ENCODE assay signal across 8 cellular contexts in genomic region chr4:80335554-80336358, GRCh38. TPM values are rescaled to one million over a fixed set of nuclear protein-coding genes. Genes with fewer than 3 reads are reported as not detected.
DNase-seq lines count a peak whose midpoint lies in the region; ATAC-seq and TF ChIP-seq lines count a peak whose summit lies in the region.

CFAP299 (plus strand) TSS chr4:80335730.

- H3K36me3 Mint-ChIP-seq in T-helper 2 cell treated with Interferon-gamma antibody and Interleukin-4, amounts not matched to agents 5 μg/mL and 100 μg/mL, for 36 hours (ENCODE audit: low read depth) = no peaks in the 10 kb centered on the region

- H3K27me3 ChIP-seq in brain microvascular endothelial cell (replicated peaks) = no peaks in the 10 kb centered on the region
- peaks cover 19% of the 10 kb centered on the region for H3K27me3 ChIP-seq in iPS-18a (ENCODE audit: control insufficient read depth, insufficient read depth, low read length)
- peaks cover 0 to 9% (median 4%) of the 10 kb centered on the region in 3 donors for H3K27me3 ChIP-seq in skeletal muscle tissue (ENCODE audit: control insufficient read depth in 3 of 3, insufficient read depth in 3 of 3, low read length in 3 of 3)

- H3K36me3 ChIP-seq in brain microvascular endothelial cell (replicated peaks) (no peaks in the 10 kb centered on the region), iPS-18a (ENCODE audit: control insufficient read depth, low read depth, low read length) (no peaks in the 10 kb centered on the region), skeletal muscle tissue (ENCODE audit: control insufficient read depth in 3 of 3, insufficient read depth in 3 of 3, low read length in 3 of 3) (no peaks in the 10 kb centered on the region)

- H3K9ac ChIP-seq in iPS-18a (ENCODE audit: low read length) (no peak within 1 kb of the TSS), skeletal muscle tissue (ENCODE audit: low read depth in 1 of 3, low read length in 3 of 3) (peak within 1 kb of the TSS; percentile 34 to 51 (median 38))

- H3K9me3 Mint-ChIP-seq in T-helper 2 cell treated with Interferon-gamma antibody and Interleukin-4, amounts not matched to agents 5 μg/mL and 100 μg/mL, for 36 hours = no peaks in the 10 kb centered on the region

- H3K4me3 ChIP-seq in brain microvascular endothelial cell (ENCODE audit: low read depth, low read length) (peak within 1 kb of the TSS; percentile 79), iPS-18a (ENCODE audit: low read length) (peak within 1 kb of the TSS; percentile 84), skeletal muscle tissue (ENCODE audit: low read length in 3 of 3) (peak within 1 kb of the TSS; percentile 67 to 88 (median 78))

- H3K9me3 ChIP-seq in iPS-18a (ENCODE audit: control insufficient read depth, low read depth, low read length) (no peaks in the 10 kb centered on the region), skeletal muscle tissue (ENCODE audit: control insufficient read depth in 3 of 3, low read length in 3 of 3) (no peaks in the 10 kb centered on the region)

- peak within 1 kb of the TSS; percentile 80 for H3K4me3 Mint-ChIP-seq in T-helper 2 cell treated with Interferon-gamma antibody and Interleukin-4, amounts not matched to agents 5 μg/mL and 100 μg/mL, for 36 hours

- H3K27ac ChIP-seq in brain microvascular endothelial cell = no peak within 1 kb of the TSS
- H3K27ac ChIP-seq in iPS-18a (ENCODE audit: low read length) = no peak within 1 kb of the TSS
- no peak within 1 kb of the TSS for H3K27ac ChIP-seq in skeletal muscle tissue (ENCODE audit: low read depth, low read length)

- H3K27me3 Mint-ChIP-seq in T-helper 2 cell treated with Interferon-gamma antibody and Interleukin-4, amounts not matched to agents 5 μg/mL and 100 μg/mL, for 36 hours (ENCODE audit: low read depth) = peaks cover 24% of the 10 kb centered on the region

- H3K4me1 ChIP-seq in iPS-18a (ENCODE audit: control insufficient read depth, low read depth, low read length) = peaks cover 3% of the 10 kb centered on the region
- H3K4me1 ChIP-seq in skeletal muscle tissue (ENCODE audit: control insufficient read depth in 3 of 3, insufficient read depth in 3 of 3, low read length in 3 of 3) = peaks cover 6 to 15% (median 11%) of the 10 kb centered on the region in 3 donors

- DNase-seq in NCI-H1105 (lab: John Stamatoyannopoulos, UW) = peak; percentile 64
- DNase-seq in T-helper 2 cell treated with Interferon-gamma antibody and Interleukin-4, amounts not matched to agents 5 μg/mL and 100 μg/mL, for 36 hours (ENCODE audit: low spot score) = peak; percentile 46
- peak; percentile 93 for DNase-seq in brain microvascular endothelial cell
- DNase-seq in NCI-H128 (lab: John Stamatoyannopoulos, UW; ENCODE audit: unreplicated experiment) = no peak

- H3K27ac Mint-ChIP-seq in T-helper 2 cell treated with Interferon-gamma antibody and Interleukin-4, amounts not matched to agents 5 μg/mL and 100 μg/mL, for 36 hours = no peak within 1 kb of the TSS

- H3K4me1 Mint-ChIP-seq in T-helper 2 cell treated with Interferon-gamma antibody and Interleukin-4, amounts not matched to agents 5 μg/mL and 100 μg/mL, for 36 hours (ENCODE audit: low read depth) = peaks cover 9% of the 10 kb centered on the region

- peak; percentile 99 for ATAC-seq in HG02610 (IDR thresholded peaks at IDR 0.05; ENCODE audit: unreplicated experiment)

- TF ChIP-seq CTCF in GM12872 (IDR thresholded peaks at IDR 0.05; ENCODE audit: insufficient read depth, low read depth, low read length) (peak; percentile 40; the same call in 1 of the 3 replicates), brain microvascular endothelial cell (IDR thresholded peaks at IDR 0.05; ENCODE audit: low read depth, low read length, missing control alignments) (peak; percentile 76)

- in situ Hi-C loops in brain microvascular endothelial cell (cut with HindIII; ENCODE audit: low pct_ligation_motif_present, low sequenced_read_pairs) = no loop called here

RNA-seq across cellular contexts. Expression of gene CFAP299, which starts in this region (rescaled TPM):
- 0.52 TPM for total RNA-seq in skeletal muscle tissue
